Comparison of ENCODE assay signal across 28 cellular contexts in genomic region chr7:28666144-28666543, GRCh38.
DNase-seq lines count a peak whose midpoint lies in the region; ATAC-seq and TF ChIP-seq lines count a peak whose summit lies in the region.
"Had no signal": no experiment of that assay in that cellular context is flagged by ENCODE, and none has a peak within 500 bp of the region (broad histone marks: within the 10 kb centered on the region; RNA-seq: fewer than 3 reads in every experiment).

No MANE protein-coding gene starts in this region.

- H3K27me3 Mint-ChIP-seq in nephron progenitor cell (ENCODE audit: low read depth, poor library complexity) = peaks cover 9% of the 10 kb centered on the region

- TF ChIP-seq RAD21 in SK-N-SH (IDR thresholded peaks at IDR 0.05; ENCODE audit: low read length) = no peak

- H3K4me3 ChIP-seq in SK-N-SH (ENCODE audit: low read depth in 2 of 2, low read length in 1 of 2) (no peak overlapping the region), skeletal muscle cell (ENCODE audit: low read depth, low read length) (no peak overlapping the region), coronary artery (no peak overlapping the region)
- H3K4me3 ChIP-seq: adrenal gland, cardiac muscle cell, GM12878, Peyer's patch, thoracic aorta had no signal

- peaks cover 10% of the 10 kb centered on the region for H3K4me1 Mint-ChIP-seq in nephron progenitor cell

- H2AFZ ChIP-seq in SK-N-SH (ENCODE audit: low read depth) = no peak overlapping the region

- no peaks in the 10 kb centered on the region for H3K9me3 ChIP-seq in SK-N-SH
- H3K9me3 ChIP-seq: adrenal gland, neutrophil, Peyer's patch, thoracic aorta had no signal

- no peak overlapping the region for H3K9ac ChIP-seq in SK-N-SH

- H3K4me1 ChIP-seq in SK-N-SH (ENCODE audit: control insufficient read depth in 1 of 2, insufficient read depth in 2 of 2, low read depth in 1 of 2, low read length in 1 of 2) = peaks cover 0 to 6% of the 10 kb centered on the region in 2 experiments; a peak in 1 of 4 replicates
- H3K4me1 ChIP-seq: Peyer's patch had no signal

- peaks cover 7% of the 10 kb centered on the region for H3K36me3 Mint-ChIP-seq in nephron progenitor cell (ENCODE audit: low read depth)
- H3K36me3 Mint-ChIP-seq: CD8-positive, alpha-beta memory T cell had no signal

- TF ChIP-seq EP300 in SK-N-SH (IDR thresholded peaks at IDR 0.05; ENCODE audit: borderline replicate concordance in 1 of 2, low read depth in 1 of 2, low read length in 1 of 2) = no peak

- peaks cover 12% of the 10 kb centered on the region for H3K9me3 Mint-ChIP-seq in nephron progenitor cell

- H4K20me1 ChIP-seq in SK-N-SH (ENCODE audit: insufficient read depth) = no peaks in the 10 kb centered on the region

- CTCF ChIA-PET in SK-N-SH (lab: Yijun Ruan, JAX) = interaction anchor here (1.2 to 1.3 kb wide), 2 partner anchors 38 to 261 kb away, joined by 3 to 4 read pairs; no protein-coding TSS in a partner anchor

- H3K4me3 Mint-ChIP-seq in nephron progenitor cell = no peak overlapping the region
- H3K4me3 Mint-ChIP-seq: CD8-positive, alpha-beta memory T cell; dendritic cell treated with granulocyte-macrophage colony-stimulating factor and Interleukin-4, amounts not matched to agents 40 ng/mL and 50 ng/mL, for 4 days; stimulated activated naive B cell treated with anti-CD40 and anti-IgM and Interleukin-4, amounts not matched to agents 10 μg/mL and 1 μg/mL and 100 μg/mL, for 72 hours had no signal

- 68% methylated on average over 2 of the region's 2 CpGs for WGBS in SK-N-SH (ENCODE audit: low lambda C conversion rate)

- H3F3A ChIP-seq in SK-N-SH (replicated peaks; ENCODE audit: insufficient read depth) = no peaks in the 10 kb centered on the region

- DNase-seq in SK-N-SH = no peak
- peak; percentile 22 for DNase-seq in RKO (ENCODE audit: low spot score)
- DNase-seq in epithelial cell of prostate (ENCODE audit: low read depth, low spot score) = peak; percentile 94
- DNase-seq in skeletal muscle cell (ENCODE audit: low read depth) = peak; percentile 56
- no peak for DNase-seq in coronary artery (ENCODE audit: low spot score)
- no peak for DNase-seq in nephron progenitor cell
- DNase-seq: activated CD4-positive, alpha-beta T cell treated with anti-CD3 and anti-CD28 coated beads, Interleukin-2, amount 50 U/mL, for 48 hours; activated CD4-positive, CD25-positive, alpha-beta regulatory T cell; activated gamma-delta T cell; adrenal gland; CD8-positive, alpha-beta memory T cell; DMS53; hippocampal formation; islet precursor cell; NCI-H1417 treated with DMSO at 0.1 percent for 48 hours; NCI-H510A treated with DMSO at 0.1 percent for 48 hours; NK-92 treated with Interleukin-12 subunit alpha and Interleukin-12 subunit beta, amount 100 ng/mL, for 24 hours; Peyer's patch; stimulated activated CD4-positive, alpha-beta T cell treated with anti-CD3 and anti-CD28 coated beads, Interleukin-2, amount 100 ng/mL, for 48 hours; stimulated activated naive B cell treated with anti-CD40 and anti-IgM and Interleukin-4, amounts not matched to agents 10 μg/mL and 1 μg/mL and 100 μg/mL, for 72 hours had no signal

- no peak overlapping the region for H3K4me2 ChIP-seq in SK-N-SH

- TF ChIP-seq CTCF in SK-N-SH (IDR thresholded peaks at IDR 0.05) (no peak), coronary artery (IDR thresholded peaks at IDR 0.05) (no peak), nephron progenitor cell (IDR thresholded peaks at IDR 0.05) (no peak)

- ATAC-seq in SK-N-SH treated with all-trans-retinoic acid at 6 μM for 48 hours (no peak), HG03045 (IDR thresholded peaks at IDR 0.05; ENCODE audit: unreplicated experiment) (no peak)
- ATAC-seq: GM12878; stimulated activated naive B cell treated with anti-CD40 and anti-IgM and Interleukin-4, amounts not matched to agents 10 μg/mL and 1 μg/mL and 100 μg/mL, for 72 hours had no signal

- no peak overlapping the region for H3K27ac Mint-ChIP-seq in nephron progenitor cell
- H3K27ac Mint-ChIP-seq: dendritic cell treated with granulocyte-macrophage colony-stimulating factor and Interleukin-4, amounts not matched to agents 40 ng/mL and 50 ng/mL, for 4 days; stimulated activated naive B cell treated with anti-CD40 and anti-IgM and Interleukin-4, amounts not matched to agents 10 μg/mL and 1 μg/mL and 100 μg/mL, for 72 hours had no signal

- H3K27ac ChIP-seq in SK-N-SH (ENCODE audit: low read depth in 2 of 2, low read length in 1 of 2) = no peak overlapping the region
- H3K27ac ChIP-seq in epithelial cell of prostate = no peak overlapping the region
- no peak overlapping the region for H3K27ac ChIP-seq in coronary artery
- H3K27ac ChIP-seq: 22Rv1, adrenal gland, cardiac muscle cell, neutrophil, Peyer's patch, thoracic aorta had no signal

- H3K9me2 ChIP-seq in SK-N-SH = no peaks in the 10 kb centered on the region

- POLR2A ChIA-PET in SK-N-SH (lab: Yijun Ruan, JAX) = no interaction called here

- H3K79me2 ChIP-seq in SK-N-SH (ENCODE audit: insufficient read depth) = no peaks in the 10 kb centered on the region

- H3K27me3 ChIP-seq in SK-N-SH (ENCODE audit: insufficient read depth) = no peaks in the 10 kb centered on the region
- H3K27me3 ChIP-seq: cardiac muscle cell, Peyer's patch had no signal

- no peaks in the 10 kb centered on the region for H3K36me3 ChIP-seq in SK-N-SH (replicated peaks in 1 of 2; ENCODE audit: control insufficient read depth in 1 of 2, insufficient read depth in 2 of 2, low read length in 1 of 2)
- H3K36me3 ChIP-seq: adrenal gland, cardiac muscle cell, neutrophil, Peyer's patch, thoracic aorta had no signal

TF ChIP-seq in SK-N-SH, 30 proteins besides CTCF, POLR2A, EP300 and RAD21:
- TF ChIP-seq REST (IDR thresholded peaks at IDR 0.05; ENCODE audit: low read depth, low read length) (no peak), MAX (IDR thresholded peaks at IDR 0.05; ENCODE audit: low read depth) (no peak), MXI1 (IDR thresholded peaks at IDR 0.05; ENCODE audit: low read depth, low read length) (no peak), FOSL2 (IDR thresholded peaks at IDR 0.05; ENCODE audit: borderline replicate concordance, low read depth) (0 out of 2 replicates have a peak, but pooled peaks have one; percentile 17)
TF ChIP-seq in SK-N-SH: peak in this region for 1.

TF ChIP-seq in SK-N-SH treated with all-trans-retinoic acid at 6 μM for 48 hours, 23 proteins besides CTCF, POLR2A, EP300 and RAD21 (continues in another document):
- TF ChIP-seq ARNTL (CRISPR knock-in tag; IDR thresholded peaks at IDR 0.05; ENCODE audit: borderline replicate concordance, low read depth) = no peak
- TF ChIP-seq TCF4 (CRISPR knock-in tag; IDR thresholded peaks at IDR 0.05; ENCODE audit: borderline replicate concordance) = no peak
- no peak for TF ChIP-seq POU6F1 (CRISPR knock-in tag; IDR thresholded peaks at IDR 0.05; ENCODE audit: borderline replicate concordance, low read depth)
- TF ChIP-seq PATZ1 (CRISPR knock-in tag; IDR thresholded peaks at IDR 0.05; ENCODE audit: borderline replicate concordance) = no peak
- no peak for TF ChIP-seq ZC3H10 (CRISPR knock-in tag; IDR thresholded peaks at IDR 0.05)
- TF ChIP-seq CSDC2 (CRISPR knock-in tag; IDR thresholded peaks at IDR 0.05) = no peak
- no peak for TF ChIP-seq BACH2 (CRISPR knock-in tag; IDR thresholded peaks at IDR 0.05; ENCODE audit: borderline replicate concordance)
- TF ChIP-seq CSRNP3 (CRISPR knock-in tag; IDR thresholded peaks at IDR 0.05) = no peak
- TF ChIP-seq ZNF70 (CRISPR knock-in tag; IDR thresholded peaks at IDR 0.05) = no peak
- no peak for TF ChIP-seq TOX (CRISPR knock-in tag; IDR thresholded peaks at IDR 0.05; ENCODE audit: borderline replicate concordance)
- no peak for TF ChIP-seq ZNF8 (CRISPR knock-in tag; IDR thresholded peaks at IDR 0.05)
- no peak for TF ChIP-seq ZFP3 (CRISPR knock-in tag; IDR thresholded peaks at IDR 0.05)
- no peak for TF ChIP-seq ESRRG (CRISPR knock-in tag; IDR thresholded peaks at IDR 0.05)
- no peak for TF ChIP-seq SNAI2 (CRISPR knock-in tag; IDR thresholded peaks at IDR 0.05)

Comparison
In these comparisons a context has a peak if more than half of its experiments do, and no peak if none do; other contexts are left out.
1. DNase-seq: peak in RKO (single experiment), epithelial cell of prostate (single experiment) and skeletal muscle cell (single experiment); none in SK-N-SH (single experiment), coronary artery (single experiment) and nephron progenitor cell (single experiment).